In genomic region chr2:157692768-157693167, GRCh38 we compare ENCODE assay signal across 12 cellular contexts.
A peak's percentile ranks its signal among the peaks of the same experiment; 100 is the strongest.
DNase-seq lines count a peak whose midpoint lies in the region; ATAC-seq and TF ChIP-seq lines count a peak whose summit lies in the region.
"Had no signal": no experiment of that assay in that cellular context is flagged by ENCODE, and none has a peak within 500 bp of the region (broad histone marks: within the 10 kb centered on the region; RNA-seq: fewer than 3 reads in every experiment).

No MANE protein-coding gene starts in this region.

- no peak overlapping the region for H3K27ac Mint-ChIP-seq in activated naive CD4-positive, alpha-beta T cell treated with anti-CD3 and anti-CD28 coated beads, Interleukin-2, amount 50 U/mL, for 72 hours
- H3K27ac Mint-ChIP-seq in activated CD4-positive, alpha-beta T cell treated with anti-CD3 and anti-CD28 coated beads for 36 hours, result no peak overlapping the region
- no peak overlapping the region for H3K27ac Mint-ChIP-seq in activated CD4-positive, alpha-beta memory T cell treated with anti-CD3 and anti-CD28 coated beads, Interleukin-2, amount 10 ng/mL, durations not matched to agents 7 days and 5 days

- H3K27me3 ChIP-seq in kidney epithelial cell (ENCODE audit: control insufficient read depth, insufficient read depth, low read length), result no peaks in the 10 kb centered on the region

- CTCF ChIA-PET in activated CD4-positive, alpha-beta T cell treated with anti-CD3 and anti-CD28 coated beads for 36 hours (lab: Charles Lee), result no interaction called here
- CTCF ChIA-PET in activated CD4-positive, alpha-beta memory T cell treated with anti-CD3 and anti-CD28 coated beads, Interleukin-2, amount 10 ng/mL, durations not matched to agents 7 days and 5 days (lab: Charles Lee), result no interaction called here

- H3K36me3 Mint-ChIP-seq in activated naive CD4-positive, alpha-beta T cell treated with anti-CD3 and anti-CD28 coated beads, Interleukin-2, amount 50 U/mL, for 72 hours, result no peaks in the 10 kb centered on the region
- no peaks in the 10 kb centered on the region for H3K36me3 Mint-ChIP-seq in activated CD4-positive, alpha-beta T cell treated with anti-CD3 and anti-CD28 coated beads for 36 hours (ENCODE audit: low read depth)
- no peaks in the 10 kb centered on the region for H3K36me3 Mint-ChIP-seq in activated CD4-positive, alpha-beta memory T cell treated with anti-CD3 and anti-CD28 coated beads, Interleukin-2, amount 10 ng/mL, durations not matched to agents 7 days and 5 days (ENCODE audit: low read depth)

- H3K4me3 ChIP-seq in AG10803 (ENCODE audit: low read length), result no peak overlapping the region
- no peak overlapping the region for H3K4me3 ChIP-seq in astrocyte of the spinal cord (ENCODE audit: low read depth, low read length)
- H3K4me3 ChIP-seq in kidney epithelial cell (ENCODE audit: low read depth, low read length), result no peak overlapping the region

- ATAC-seq in activated naive CD4-positive, alpha-beta T cell treated with anti-CD3 and anti-CD28 coated beads, Interleukin-2, amount 50 U/mL, for 72 hours, result no peak
- ATAC-seq in GM18867 (IDR thresholded peaks at IDR 0.05; ENCODE audit: unreplicated experiment), result no peak
- no peak for ATAC-seq in activated CD4-positive, alpha-beta T cell treated with anti-CD3 and anti-CD28 coated beads for 36 hours
- ATAC-seq: left cardiac atrium had no signal

- in situ Hi-C loops in astrocyte of the spinal cord (cut with HindIII; ENCODE audit: low sequenced_read_pairs), result no loop called here

- H3K4me3 Mint-ChIP-seq in activated CD4-positive, alpha-beta T cell treated with anti-CD3 and anti-CD28 coated beads for 36 hours, result no peak overlapping the region
- no peak overlapping the region for H3K4me3 Mint-ChIP-seq in activated CD4-positive, alpha-beta memory T cell treated with anti-CD3 and anti-CD28 coated beads, Interleukin-2, amount 10 ng/mL, durations not matched to agents 7 days and 5 days

- POLR2A ChIA-PET in activated CD4-positive, alpha-beta T cell treated with anti-CD3 and anti-CD28 coated beads for 36 hours (lab: Charles Lee), result no interaction called here
- POLR2A ChIA-PET in activated CD4-positive, alpha-beta memory T cell treated with anti-CD3 and anti-CD28 coated beads, Interleukin-2, amount 10 ng/mL, durations not matched to agents 7 days and 5 days (lab: Charles Lee), result no interaction called here

- no peaks in the 10 kb centered on the region for H3K36me3 ChIP-seq in kidney epithelial cell (ENCODE audit: control insufficient read depth, insufficient read depth, low read length)

- no peaks in the 10 kb centered on the region for H3K9me3 Mint-ChIP-seq in activated naive CD4-positive, alpha-beta T cell treated with anti-CD3 and anti-CD28 coated beads, Interleukin-2, amount 50 U/mL, for 72 hours
- H3K9me3 Mint-ChIP-seq in activated CD4-positive, alpha-beta T cell treated with anti-CD3 and anti-CD28 coated beads for 36 hours (ENCODE audit: low read depth), result no peaks in the 10 kb centered on the region
- no peaks in the 10 kb centered on the region for H3K9me3 Mint-ChIP-seq in activated CD4-positive, alpha-beta memory T cell treated with anti-CD3 and anti-CD28 coated beads, Interleukin-2, amount 10 ng/mL, durations not matched to agents 7 days and 5 days

- no peaks in the 10 kb centered on the region for H3K4me1 Mint-ChIP-seq in activated CD4-positive, alpha-beta T cell treated with anti-CD3 and anti-CD28 coated beads for 36 hours
- H3K4me1 Mint-ChIP-seq in activated CD4-positive, alpha-beta memory T cell treated with anti-CD3 and anti-CD28 coated beads, Interleukin-2, amount 10 ng/mL, durations not matched to agents 7 days and 5 days, result no peaks in the 10 kb centered on the region

- DNase-seq in AG10803 (ENCODE audit: low read depth) (peak; percentile 92), LHCN-M2 (ENCODE audit: low read depth) (peak; percentile 99), astrocyte of the spinal cord (ENCODE audit: low read depth, low spot score) (peak; percentile 97), kidney epithelial cell (ENCODE audit: low read depth) (peak; percentile 70)
- no peak for DNase-seq in activated naive CD4-positive, alpha-beta T cell treated with anti-CD3 and anti-CD28 coated beads, Interleukin-2, amount 50 U/mL, for 72 hours (ENCODE audit: low spot score in 2 of 2)
- DNase-seq in activated CD4-positive, alpha-beta T cell treated with anti-CD3 and anti-CD28 coated beads for 36 hours, result no peak
- DNase-seq in activated CD4-positive, alpha-beta memory T cell treated with anti-CD3 and anti-CD28 coated beads, Interleukin-2, amount 10 ng/mL, durations not matched to agents 7 days and 5 days, result no peak
- DNase-seq: activated CD8-positive, alpha-beta memory T cell treated with anti-CD3 and anti-CD28 coated beads, Interleukin-2, amount 50 U/mL, for 4 hours; erythroblast; left cardiac atrium; NCI-H1417 treated with DMSO at 0.1 percent for 48 hours had no signal

- TF ChIP-seq CTCF in AG10803 (conservative IDR thresholded peaks at IDR 0.05; ENCODE audit: low read length) (no peak), astrocyte of the spinal cord (IDR thresholded peaks at IDR 0.05; ENCODE audit: low read depth, low read length) (no peak), kidney epithelial cell (IDR thresholded peaks at IDR 0.05; ENCODE audit: insufficient read depth, low read length, poor library complexity, severe bottlenecking) (no peak)

- no peaks in the 10 kb centered on the region for H3K27me3 Mint-ChIP-seq in activated CD4-positive, alpha-beta T cell treated with anti-CD3 and anti-CD28 coated beads for 36 hours
- H3K27me3 Mint-ChIP-seq in activated CD4-positive, alpha-beta memory T cell treated with anti-CD3 and anti-CD28 coated beads, Interleukin-2, amount 10 ng/mL, durations not matched to agents 7 days and 5 days, result no peaks in the 10 kb centered on the region

- intact Hi-C loops in activated CD4-positive, alpha-beta T cell treated with anti-CD3 and anti-CD28 coated beads for 36 hours (cut with DNase I, micrococcal nuclease), result no loop called here

Comparison
In these comparisons a context has a peak if more than half of its experiments do, and no peak if none do; other contexts are left out.
1. DNase-seq: peak in AG10803 (single experiment), LHCN-M2 (single experiment), astrocyte of the spinal cord (single experiment) and kidney epithelial cell (single experiment); none in activated naive CD4-positive, alpha-beta T cell treated with anti-CD3 and anti-CD28 coated beads, Interleukin-2, amount 50 U/mL, for 72 hours (0 of 2), activated CD4-positive, alpha-beta T cell treated with anti-CD3 and anti-CD28 coated beads for 36 hours (single experiment) and activated CD4-positive, alpha-beta memory T cell treated with anti-CD3 and anti-CD28 coated beads, Interleukin-2, amount 10 ng/mL, durations not matched to agents 7 days and 5 days (single experiment).